ENCODE assay signal across 15 cellular contexts in genomic region chr2:209305746-209306196, GRCh38.
"Had no signal": no experiment of that assay in that cellular context is flagged by ENCODE, and none has a peak within 500 bp of the region (broad histone marks: within the 10 kb centered on the region; RNA-seq: fewer than 3 reads in every experiment).

No MANE protein-coding gene starts in this region.

- DNase-seq: activated CD4-positive, alpha-beta T cell treated with anti-CD3 and anti-CD28 coated beads, Interleukin-2, amount 10 ng/mL, durations not matched to agents 24 days and 14 days; activated naive CD4-positive, alpha-beta T cell treated with anti-CD3 and anti-CD28 coated beads, Interleukin-2, amount 50 U/mL, for 16 hours; adrenal gland; central memory CD4-positive, alpha-beta T cell; cortex of kidney; effector memory CD4-positive, alpha-beta T cell; left colon; natural killer cell; stimulated activated CD4-positive, alpha-beta T cell treated with anti-CD3 and anti-CD28 coated beads, Interleukin-2, amount 100 ng/mL, for 48 hours; stimulated activated naive CD8-positive, alpha-beta T cell treated with anti-CD3 and anti-CD28 coated beads, Interleukin-15, Interleukin-2, amounts not matched to agents 100 U/mL and 50 U/mL, for 24 hours had no signal

- ATAC-seq: left colon; natural killer cell; stimulated activated naive CD8-positive, alpha-beta T cell treated with anti-CD3 and anti-CD28 coated beads, Interleukin-15, Interleukin-2, amounts not matched to agents 100 U/mL and 50 U/mL, for 24 hours had no signal

- H3K4me3 ChIP-seq: adrenal gland, hepatocyte, lung, upper lobe of left lung had no signal

- H3K36me3 ChIP-seq: adrenal gland, upper lobe of left lung had no signal

- H3K9me3 ChIP-seq: adrenal gland, upper lobe of left lung had no signal

- H3K9me3 Mint-ChIP-seq: activated CD4-positive, alpha-beta T cell treated with anti-CD3 and anti-CD28 coated beads, Interleukin-2, amount 10 ng/mL, durations not matched to agents 24 days and 14 days; activated T-helper 2 cell treated with anti-CD3 and anti-CD28 coated beads, Interferon-gamma antibody, Interleukin-2, Interleukin-4, amounts not matched to agents 10 μg/mL and 5 μg/mL and 100 μg/mL, durations not matched to agents 14 hours and 24 hours and 36 hours; T-helper 1 cell treated with Interleukin-12 subunit alpha and Interleukin-12 subunit beta and Interleukin-4 antibody, amounts not matched to agents 30 μg/mL and 1 μg/mL, for 36 hours had no signal

- H3K27ac ChIP-seq: adrenal gland, hepatocyte, upper lobe of left lung had no signal

- H3K36me3 Mint-ChIP-seq: natural killer cell had no signal

- H3K27me3 Mint-ChIP-seq: activated CD4-positive, alpha-beta T cell treated with anti-CD3 and anti-CD28 coated beads, Interleukin-2, amount 10 ng/mL, durations not matched to agents 24 days and 14 days had no signal

- H3K4me2 ChIP-seq: hepatocyte had no signal

- H3K4me3 Mint-ChIP-seq: activated CD4-positive, alpha-beta T cell treated with anti-CD3 and anti-CD28 coated beads, Interleukin-2, amount 10 ng/mL, durations not matched to agents 24 days and 14 days; natural killer cell; T-helper 1 cell treated with Interleukin-12 subunit alpha and Interleukin-12 subunit beta and Interleukin-4 antibody, amounts not matched to agents 30 μg/mL and 1 μg/mL, for 36 hours had no signal

- H3K4me1 ChIP-seq: adrenal gland, upper lobe of left lung had no signal

- H3K4me1 Mint-ChIP-seq: activated CD4-positive, alpha-beta T cell treated with anti-CD3 and anti-CD28 coated beads, Interleukin-2, amount 10 ng/mL, durations not matched to agents 24 days and 14 days; natural killer cell had no signal

- H3K79me2 ChIP-seq: hepatocyte had no signal

- H3K27ac Mint-ChIP-seq: activated CD4-positive, alpha-beta T cell treated with anti-CD3 and anti-CD28 coated beads, Interleukin-2, amount 10 ng/mL, durations not matched to agents 24 days and 14 days; activated T-helper 2 cell treated with anti-CD3 and anti-CD28 coated beads, Interferon-gamma antibody, Interleukin-2, Interleukin-4, amounts not matched to agents 10 μg/mL and 5 μg/mL and 100 μg/mL, durations not matched to agents 14 hours and 24 hours and 36 hours; natural killer cell; T-helper 1 cell treated with Interleukin-12 subunit alpha and Interleukin-12 subunit beta and Interleukin-4 antibody, amounts not matched to agents 30 μg/mL and 1 μg/mL, for 36 hours had no signal

- H3K27me3 ChIP-seq: adrenal gland, hepatocyte, upper lobe of left lung had no signal
